Comparison of ENCODE assay signal across 10 cellular contexts in the genomic region with DNA sequence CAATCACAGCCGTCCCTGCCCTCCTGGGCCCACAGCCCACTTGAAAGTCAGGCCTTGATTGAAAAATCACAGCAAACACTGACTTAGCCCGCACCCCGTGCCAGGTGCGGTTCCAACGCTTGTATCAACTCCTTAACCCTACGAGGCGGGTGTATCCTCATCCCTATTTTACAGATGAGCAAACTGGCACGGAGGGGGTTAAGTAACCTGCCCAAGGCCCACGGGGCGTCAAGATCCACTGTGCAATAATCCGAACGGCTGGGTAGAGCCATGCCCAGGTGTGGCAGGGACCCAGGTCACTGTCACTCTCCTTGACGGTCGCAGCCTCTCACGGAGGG. TPM values are rescaled to one million over a fixed set of nuclear protein-coding genes. Genes with fewer than 3 reads are reported as not detected.
A peak's percentile ranks its signal among the peaks of the same experiment; 100 is the strongest.
DNase-seq lines count a peak whose midpoint lies in the region; ATAC-seq, FAIRE-seq and TF ChIP-seq lines count a peak whose summit lies in the region.
"Had no signal": no experiment of that assay in that cellular context is flagged by ENCODE, and none has a peak within 500 bp of the region (broad histone marks: within the 10 kb centered on the region; RNA-seq: fewer than 3 reads in every experiment).

No MANE protein-coding gene starts in this region.

- H3K36me3 ChIP-seq in H7 (replicated peaks; ENCODE audit: control insufficient read depth, insufficient read depth, low read length) (peaks cover 2% of the 10 kb centered on the region; the same call in 1 of the 2 replicates), bronchial epithelial cell (ENCODE audit: control insufficient read depth, insufficient read depth, low read length) (no peaks in the 10 kb centered on the region), mucosa of descending colon (ENCODE audit: low read depth) (no peaks in the 10 kb centered on the region)

- ATAC-seq in mucosa of descending colon = peak; percentile 28
- ATAC-seq in HG03442 (IDR thresholded peaks at IDR 0.05; ENCODE audit: unreplicated experiment) = no peak

- CTCF ChIA-PET in AG04449 (lab: Yijun Ruan, JAX) = interaction anchor here (2.0 kb wide), 1 partner anchor 221 kb away, joined by 6 read pairs; no protein-coding TSS in a partner anchor

- intact Hi-C loops in mucosa of descending colon (cut with DNase I, micrococcal nuclease) = no loop called here

- no peaks in the 10 kb centered on the region for H3K4me1 ChIP-seq in mucosa of descending colon (ENCODE audit: low read depth)

- TF ChIP-seq CTCF in AG04449 (IDR thresholded peaks at IDR 0.05; ENCODE audit: insufficient read depth, low read length, missing control alignments) = no peak
- TF ChIP-seq CTCF in bronchial epithelial cell (IDR thresholded peaks at IDR 0.05; ENCODE audit: insufficient read depth, low read length, severe bottlenecking) = no peak
- no peak for TF ChIP-seq CTCF in mucosa of descending colon (IDR thresholded peaks at IDR 0.05)

- POLR2A ChIA-PET in AG04449 (lab: Yijun Ruan, JAX) = no interaction called here

- DNase-seq in AG04449 (ENCODE audit: low read depth, low spot score) = no peak
- peak; percentile 41 for DNase-seq in H7
- no peak for DNase-seq in bronchial epithelial cell (ENCODE audit: low read depth)
- peak in 2 of 3 donors; percentile 13 to 32 for DNase-seq in mucosa of descending colon
- DNase-seq in NCI-H187 treated with DMSO at 0.1 percent for 48 hours (lab: John Stamatoyannopoulos, UW) = no peak
- DNase-seq in NCI-H128 (lab: John Stamatoyannopoulos, UW; ENCODE audit: unreplicated experiment) = no peak
- no peak for DNase-seq in NCI-H2227 treated with DMSO at 0.1 percent for 48 hours (lab: John Stamatoyannopoulos, UW)
- DNase-seq: Kasumi-1, SK-N-SH had no signal

- H3K9me3 ChIP-seq in mucosa of descending colon = no peaks in the 10 kb centered on the region
- H3K9me3 ChIP-seq: SK-N-SH had no signal

- no peak for FAIRE-seq in bronchial epithelial cell (lab: Jason Lieb, UNC)

- H3K27me3 ChIP-seq in H7 (ENCODE audit: control insufficient read depth, insufficient read depth, low read length) (peaks cover 13% of the 10 kb centered on the region), bronchial epithelial cell (ENCODE audit: control insufficient read depth, insufficient read depth, low read length) (no peaks in the 10 kb centered on the region)

- peak overlapping the region; percentile 57; the same call in 1 of the 2 replicates for H3K4me3 ChIP-seq in AG04449 (ENCODE audit: low read depth, low read length)
- H3K4me3 ChIP-seq in H7 (ENCODE audit: insufficient read depth, low read depth, low read length) = peak overlapping the region; percentile 62
- peak overlapping the region; percentile 37 for H3K4me3 ChIP-seq in bronchial epithelial cell (ENCODE audit: low read depth, low read length)
- no peak overlapping the region for H3K4me3 ChIP-seq in mucosa of descending colon

RNA-seq across cellular contexts. Expression of a gene that starts 0.6 kb away (rescaled TPM):
- 0.03 TPM in 1 of 2 replicates, not detected in the other for total RNA-seq in H7 (2014; rRNA removed; shearing (Covaris generic))
- total RNA-seq in bronchial epithelial cell (under 0.01 and 0.13 TPM in 2 replicates), mucosa of descending colon (under 1 TPM; 0.29 to 0.63 (median 0.29) TPM)

RNA-seq across cellular contexts. Expression of a gene that starts 50.5 kb away (rescaled TPM):
- 22.3 and 31.9 TPM in 2 replicates for total RNA-seq in H7 (2014; rRNA removed; shearing (Covaris generic))
- total RNA-seq in bronchial epithelial cell (18.2 TPM in 2 replicates), mucosa of descending colon (10 to 100 TPM; 24.9 to 32.8 (median 30.5) TPM)

Comparison
In these comparisons a context has a peak if more than half of its experiments do, and no peak if none do; other contexts are left out.
1. DNase-seq: peak in H7 (single experiment) and mucosa of descending colon (2 of 3); none in AG04449 (single experiment), bronchial epithelial cell (single experiment), NCI-H187 treated with DMSO at 0.1 percent for 48 hours (single experiment), NCI-H128 (single experiment) and NCI-H2227 treated with DMSO at 0.1 percent for 48 hours (single experiment).